Comparison of ENCODE assay signal across 8 cellular contexts in genomic region chr6:30885481-30885998, GRCh38. TPM values are rescaled to one million over a fixed set of nuclear protein-coding genes. Genes with fewer than 3 reads are reported as not detected.
A peak's percentile ranks its signal among the peaks of the same experiment; 100 is the strongest.
DNase-seq lines count a peak whose midpoint lies in the region; ATAC-seq and TF ChIP-seq lines count a peak whose summit lies in the region.

No MANE protein-coding gene starts in this region.

- peaks cover 0 to 76% (median 53%) of the 10 kb centered on the region in 4 donors for H3K4me1 ChIP-seq in tibial nerve

- peak overlapping the region; percentile 87 to 98 (median 94) for H3K27ac ChIP-seq in tibial nerve

- TF ChIP-seq CTCF in cardiac fibroblast (IDR thresholded peaks at IDR 0.05; ENCODE audit: low read depth, low read length) = no peak
- no peak for TF ChIP-seq CTCF in tibial nerve (IDR thresholded peaks at IDR 0.05)

- in situ Hi-C loops in ACHN (cut with HindIII; ENCODE audit: low pct_ligation_motif_present, low pct_unique_long_range_greater_than_20kb, low sequenced_read_pairs) = no loop called here

- H3K4me3 ChIP-seq in cardiac fibroblast (replicated peaks in 1 of 2; ENCODE audit: low read depth in 2 of 2, low read length in 2 of 2) (peak overlapping the region; percentile 60 to 72), tibial nerve (peak overlapping the region; percentile 66 to 83 (median 76))

- DNase-seq in DMS 273 (lab: John Stamatoyannopoulos, UW; ENCODE audit: unreplicated experiment) = peak; percentile 50
- DNase-seq in DMS 273 treated with DMSO at 0.1 percent for 48 hours (lab: John Stamatoyannopoulos, UW) = no peak
- DNase-seq in NCI-H345 (lab: John Stamatoyannopoulos, UW) = peak; percentile 57
- peak; percentile 18 to 34 for DNase-seq in cardiac fibroblast (ENCODE audit: low read depth in 2 of 2)
- peak; percentile 59 for DNase-seq in medulla oblongata (ENCODE audit: extremely low spot score)
- DNase-seq in tibial nerve (ENCODE audit: low spot score in 2 of 2) = no peak
- DNase-seq in ACHN = no peak

- no peak for TF ChIP-seq POLR2A in tibial nerve (IDR thresholded peaks at IDR 0.05)

- H3K9me3 ChIP-seq in tibial nerve = no peaks in the 10 kb centered on the region

- H3K36me3 ChIP-seq in tibial nerve = peaks cover 0 to 13% (median 3%) of the 10 kb centered on the region in 3 donors

- no peak for TF ChIP-seq EP300 in tibial nerve (IDR thresholded peaks at IDR 0.05)

- no peaks in the 10 kb centered on the region for H3K27me3 ChIP-seq in tibial nerve

- 22 to 29% methylated on average over 7 of the region's 7 CpGs for WGBS in tibial nerve, 2 donors

- no peak for ATAC-seq in HG03095 (IDR thresholded peaks at IDR 0.05; ENCODE audit: unreplicated experiment)

RNA-seq across cellular contexts. Expression of gene DDR1, which starts 1.2 kb away (rescaled TPM):
- 10 to 100 TPM; 36.7 to 60.1 (median 39.8) TPM for total RNA-seq in tibial nerve

RNA-seq across cellular contexts. Expression of gene GTF2H4, which starts 22.5 kb away (rescaled TPM):
- total RNA-seq in tibial nerve = 10 to 100 TPM in 2 of 4 donors, 1 to 10 TPM in 2; 2.2 to 25.2 (median 10.1) TPM

RNA-seq across cellular contexts. Expression of gene VARS2, which starts 28.5 kb away (rescaled TPM):
- total RNA-seq in tibial nerve = 10 to 100 TPM; 22.6 to 26.2 (median 24.7) TPM

RNA-seq across cellular contexts. Expression of gene SFTA2, which starts 46.4 kb away (rescaled TPM):
- not detected for total RNA-seq in tibial nerve

RNA-seq across cellular contexts. Expression of gene MUCL3, which starts 55.2 kb away (rescaled TPM):
- total RNA-seq in tibial nerve = under 1 TPM in 1 of 4 donors, not detected in 3; under 0.01 TPM

Comparison
In these comparisons a context has a peak if more than half of its experiments do, and no peak if none do; other contexts are left out.
1. DNase-seq: peak in DMS 273 (single experiment), NCI-H345 (single experiment), cardiac fibroblast (2 of 2) and medulla oblongata (single experiment); none in DMS 273 treated with DMSO at 0.1 percent for 48 hours (single experiment), tibial nerve (0 of 2) and ACHN (single experiment).